In the genomic region with DNA sequence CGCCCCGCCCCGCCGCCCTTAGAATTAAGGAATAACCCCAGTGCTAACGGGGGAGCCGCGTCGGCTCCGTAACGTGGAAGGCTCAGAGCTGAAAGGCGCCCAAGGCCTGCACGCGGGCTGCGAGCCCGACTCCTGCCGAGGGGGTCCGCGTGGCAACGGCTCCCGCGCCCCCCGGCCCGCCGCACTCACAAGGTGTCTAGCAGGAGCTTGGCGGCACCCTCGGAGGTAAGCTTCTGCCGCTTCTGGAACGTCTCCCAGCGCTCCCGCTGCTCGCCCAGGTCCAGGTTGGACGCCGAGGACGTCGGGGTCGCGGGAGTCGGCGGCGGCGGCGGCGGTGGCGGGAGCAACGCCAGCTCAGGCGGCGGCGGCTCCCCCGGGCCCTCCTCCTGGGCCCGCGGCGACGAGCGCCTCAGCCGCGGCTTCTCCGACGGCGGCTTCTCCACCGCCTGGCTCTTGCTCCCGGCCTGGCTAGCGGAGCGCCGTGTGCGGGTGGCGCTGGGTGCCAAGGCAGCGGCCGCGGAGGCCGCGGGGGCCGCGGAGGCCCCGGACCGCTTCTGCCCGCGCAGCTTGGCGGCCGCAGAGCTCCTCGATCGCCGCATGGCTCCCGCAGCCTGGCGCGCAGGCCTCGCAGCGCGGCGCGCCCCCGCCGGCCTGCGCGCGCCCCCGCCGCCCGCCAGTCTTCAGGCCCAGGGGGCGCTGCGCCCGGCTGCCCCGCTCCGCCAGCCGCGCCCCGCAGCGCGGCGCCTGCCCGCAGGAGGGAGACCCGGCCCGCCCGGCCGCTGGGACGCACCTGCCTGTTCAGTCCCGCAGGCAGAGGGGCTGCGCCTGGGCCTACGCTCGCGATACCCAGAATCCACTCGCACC, we compare ENCODE assay signal across 7 cellular contexts. TPM values are rescaled to one million over a fixed set of nuclear protein-coding genes. Genes with fewer than 3 reads are reported as not detected.
DNase-seq lines count a peak whose midpoint lies in the region; ATAC-seq and TF ChIP-seq lines count a peak whose summit lies in the region.

A gene (minus strand): TSS at position 632 of the 864 bp plus-strand sequence. CDS start 33 bp downstream, at position 599.

- peak; percentile 76 for ATAC-seq in HG02642 (IDR thresholded peaks at IDR 0.05; ENCODE audit: poor library complexity, unreplicated experiment)

- peak; percentile 74 for TF ChIP-seq POLR2A in GM15510 (IDR thresholded peaks at IDR 0.05; ENCODE audit: borderline replicate concordance, extremely low read depth, insufficient read length)

- DNase-seq in NCI-H226, result peak; percentile 6
- DNase-seq in activated CD4-positive, alpha-beta T cell treated with anti-CD3 and anti-CD28 coated beads, Interleukin-2, amount 50 U/mL, for 1 hour, result peak; percentile 65
- DNase-seq in dermis blood vessel endothelial cell, result peak; percentile 62
- peak; percentile 42 to 66 for DNase-seq in lung microvascular endothelial cell (ENCODE audit: low read depth in 2 of 2)
- DNase-seq in stimulated activated CD8-positive, alpha-beta memory T cell treated with anti-CD3 and anti-CD28 coated beads, Interleukin-12 subunit alpha, Interleukin-12 subunit beta, amount 100 ng/mL, for 4 hours (ENCODE audit: low read depth), result peak; percentile 56

RNA-seq across cellular contexts. Expression of the gene that starts here (rescaled TPM):
- 8.2 and 14.1 TPM in 2 replicates for total RNA-seq in dermis blood vessel endothelial cell
- 2.8 and 13.1 TPM in 2 replicates for total RNA-seq in lung microvascular endothelial cell

Comparison
In these comparisons a context has a peak if more than half of its experiments do, and no peak if none do; other contexts are left out.
1. Peak in every context shown above with its lines: DNase-seq and ATAC-seq.
2. DNase-seq: peak in every context shown above with its lines; median percentile 65 in activated CD4-positive, alpha-beta T cell treated with anti-CD3 and anti-CD28 coated beads, Interleukin-2, amount 50 U/mL, for 1 hour; 62 in dermis blood vessel endothelial cell; 56 in stimulated activated CD8-positive, alpha-beta memory T cell treated with anti-CD3 and anti-CD28 coated beads, Interleukin-12 subunit alpha, Interleukin-12 subunit beta, amount 100 ng/mL, for 4 hours; 54 in lung microvascular endothelial cell; 6 in NCI-H226.